ENCODE assay signal across 29 cellular contexts in genomic region chr5:41281215-41281810, GRCh38.
A peak's percentile ranks its signal among the peaks of the same experiment; 100 is the strongest.
DNase-seq lines count a peak whose midpoint lies in the region; ATAC-seq and TF ChIP-seq lines count a peak whose summit lies in the region.
"Had no signal": no experiment of that assay in that cellular context is flagged by ENCODE, and none has a peak within 500 bp of the region (broad histone marks: within the 10 kb centered on the region; RNA-seq: fewer than 3 reads in every experiment).

No MANE protein-coding gene starts in this region.

- no peak for TF ChIP-seq CTCF in GM23338 (conservative IDR thresholded peaks at IDR 0.05; ENCODE audit: low read depth in 2 of 2)
- TF ChIP-seq CTCF in OCI-LY3 (IDR thresholded peaks at IDR 0.05; ENCODE audit: low read depth, low read length) = no peak
- no peak for TF ChIP-seq CTCF in mucosa of descending colon (IDR thresholded peaks at IDR 0.05)
- no peak for TF ChIP-seq CTCF in endodermal cell (conservative IDR thresholded peaks at IDR 0.05)

- H3K27ac Mint-ChIP-seq in GM23338 (no peak overlapping the region; the same call in 1 of the 2 replicates), endodermal cell (no peak overlapping the region)
- no peak overlapping the region for H3K27ac Mint-ChIP-seq in activated naive CD4-positive, alpha-beta T cell treated with anti-CD3 and anti-CD28 coated beads, Interleukin-2, amount 10 ng/mL, durations not matched to agents 7 days and 5 days
- H3K27ac Mint-ChIP-seq: activated naive CD8-positive, alpha-beta T cell treated with anti-CD3 and anti-CD28 coated beads, Interleukin-2, amount 50 U/mL, for 24 hours; CD4-positive, alpha-beta memory T cell; T-helper 2 cell treated with Interferon-gamma antibody and Interleukin-4, amounts not matched to agents 5 μg/mL and 100 μg/mL, for 36 hours had no signal

- DNase-seq in GM23338 (ENCODE audit: low spot score) (no peak), mucosa of descending colon (peak in 1 of 3 donors; percentile 7), endodermal cell (no peak), SHP77 (lab: John Stamatoyannopoulos, UW) (no peak)
- no peak for DNase-seq in activated naive CD4-positive, alpha-beta T cell treated with anti-CD3 and anti-CD28 coated beads, Interleukin-2, amount 10 ng/mL, durations not matched to agents 7 days and 5 days
- DNase-seq: activated CD4-positive, alpha-beta T cell treated with anti-CD3 and anti-CD28 coated beads for 48 hours; activated CD8-positive, alpha-beta memory T cell treated with anti-CD3 and anti-CD28 coated beads for 24 hours; activated gamma-delta T cell treated with Interleukin-2 at 50 U/mL for 16 hours; activated naive CD8-positive, alpha-beta T cell treated with anti-CD3 and anti-CD28 coated beads, Interleukin-2, amount 50 U/mL, for 24 hours; activated T-cell treated with anti-CD3 and anti-CD28 coated beads, Interleukin-2, amount 50 U/mL, for 1 hour; caudate nucleus; CD4-positive, alpha-beta memory T cell; cortex of kidney; EL; esophagus squamous epithelium; foreskin melanocyte; heart right ventricle; NCI-H446 treated with DMSO at 0.1 percent for 48 hours; PC-3; stimulated activated CD4-positive, alpha-beta T cell treated with anti-CD3 and anti-CD28 coated beads, Interleukin-1b, Interleukin-23, amount 100 ng/mL, for 48 hours; stimulated activated CD8-positive, alpha-beta memory T cell treated with anti-CD3 and anti-CD28 coated beads, Interleukin-4, amount 100 ng/mL, for 48 hours; tibial artery had no signal

- ATAC-seq in GM18502 (IDR thresholded peaks at IDR 0.05; ENCODE audit: poor library complexity, unreplicated experiment) (peak; percentile 70), GM23338 (no peak), mucosa of descending colon (peak; percentile 59), HG03045 (IDR thresholded peaks at IDR 0.05; ENCODE audit: unreplicated experiment) (no peak)
- ATAC-seq: A549; activated naive CD8-positive, alpha-beta T cell treated with anti-CD3 and anti-CD28 coated beads, Interleukin-2, amount 50 U/mL, for 24 hours; heart right ventricle; PC-3 had no signal

- H3K9me3 Mint-ChIP-seq in GM23338 (no peaks in the 10 kb centered on the region), endodermal cell (no peaks in the 10 kb centered on the region)
- H3K9me3 Mint-ChIP-seq in activated naive CD4-positive, alpha-beta T cell treated with anti-CD3 and anti-CD28 coated beads, Interleukin-2, amount 10 ng/mL, durations not matched to agents 7 days and 5 days = no peaks in the 10 kb centered on the region
- H3K9me3 Mint-ChIP-seq: activated naive CD8-positive, alpha-beta T cell treated with anti-CD3 and anti-CD28 coated beads, Interleukin-2, amount 50 U/mL, for 24 hours; CD4-positive, alpha-beta memory T cell; T-helper 2 cell treated with Interferon-gamma antibody and Interleukin-4, amounts not matched to agents 5 μg/mL and 100 μg/mL, for 36 hours had no signal

- no peaks in the 10 kb centered on the region for H3K36me3 ChIP-seq in GM23338 (ENCODE audit: insufficient read depth)
- no peaks in the 10 kb centered on the region for H3K36me3 ChIP-seq in OCI-LY3 (replicated peaks; ENCODE audit: low read depth, low read length)
- no peaks in the 10 kb centered on the region for H3K36me3 ChIP-seq in mucosa of descending colon (ENCODE audit: low read depth)
- no peaks in the 10 kb centered on the region for H3K36me3 ChIP-seq in endodermal cell (ENCODE audit: control insufficient read depth, insufficient read depth, low read length)
- H3K36me3 ChIP-seq: esophagus squamous epithelium, heart right ventricle, tibial artery had no signal

- H3K4me3 Mint-ChIP-seq in GM23338 = no peak overlapping the region
- no peak overlapping the region for H3K4me3 Mint-ChIP-seq in endodermal cell
- no peak overlapping the region for H3K4me3 Mint-ChIP-seq in activated naive CD4-positive, alpha-beta T cell treated with anti-CD3 and anti-CD28 coated beads, Interleukin-2, amount 10 ng/mL, durations not matched to agents 7 days and 5 days
- H3K4me3 Mint-ChIP-seq: activated naive CD8-positive, alpha-beta T cell treated with anti-CD3 and anti-CD28 coated beads, Interleukin-2, amount 50 U/mL, for 24 hours; T-helper 2 cell treated with Interferon-gamma antibody and Interleukin-4, amounts not matched to agents 5 μg/mL and 100 μg/mL, for 36 hours had no signal

- H3K4me1 ChIP-seq in GM23338 (ENCODE audit: insufficient read depth) = peaks cover 29% of the 10 kb centered on the region
- H3K4me1 ChIP-seq in OCI-LY3 (ENCODE audit: low read length) = peaks cover 46% of the 10 kb centered on the region
- peaks cover 2% of the 10 kb centered on the region for H3K4me1 ChIP-seq in mucosa of descending colon (ENCODE audit: low read depth)
- peaks cover 3% of the 10 kb centered on the region for H3K4me1 ChIP-seq in endodermal cell (ENCODE audit: control insufficient read depth, insufficient read depth, low read length)
- H3K4me1 ChIP-seq: A549, esophagus squamous epithelium, tibial artery had no signal

- H3K9me2 ChIP-seq in GM23338 (ENCODE audit: insufficient read depth) = no peaks in the 10 kb centered on the region

- 92 to 96% methylated on average over 9 to 12 of the region's 12 CpGs for WGBS in endodermal cell (ENCODE audit: insufficient coverage in 1 of 2, insufficient read length in 1 of 2), 2 experiments

- peak overlapping the region; percentile 69; the same call in 1 of the 2 replicates for H2AFZ ChIP-seq in GM23338
- peak overlapping the region; percentile 75 for H2AFZ ChIP-seq in OCI-LY3 (ENCODE audit: low read depth, low read length)

- no peak overlapping the region for H3K4me3 ChIP-seq in GM23338
- H3K4me3 ChIP-seq in OCI-LY3 (ENCODE audit: low read length) = peak overlapping the region; percentile 78
- H3K4me3 ChIP-seq in mucosa of descending colon = no peak overlapping the region
- no peak overlapping the region for H3K4me3 ChIP-seq in endodermal cell (ENCODE audit: low read length)
- H3K4me3 ChIP-seq: A549, esophagus squamous epithelium, heart right ventricle, skin epidermis had no signal

- H3K9ac ChIP-seq in OCI-LY3 (ENCODE audit: low read length) (peak overlapping the region; percentile 52), endodermal cell (ENCODE audit: extremely low read depth, low read length, poor library complexity, severe bottlenecking) (no peak overlapping the region)
- H3K9ac ChIP-seq: KMS-11 had no signal

- H3K4me1 Mint-ChIP-seq in GM23338 (peaks cover 29% of the 10 kb centered on the region), endodermal cell (peaks cover 3% of the 10 kb centered on the region)
- no peaks in the 10 kb centered on the region for H3K4me1 Mint-ChIP-seq in activated naive CD4-positive, alpha-beta T cell treated with anti-CD3 and anti-CD28 coated beads, Interleukin-2, amount 10 ng/mL, durations not matched to agents 7 days and 5 days
- H3K4me1 Mint-ChIP-seq: activated naive CD8-positive, alpha-beta T cell treated with anti-CD3 and anti-CD28 coated beads, Interleukin-2, amount 50 U/mL, for 24 hours had no signal

- intact Hi-C loops in mucosa of descending colon (cut with DNase I, micrococcal nuclease) = no loop called here

- H3K27ac ChIP-seq in GM23338 (ENCODE audit: low read depth) (no peak overlapping the region), OCI-LY3 (ENCODE audit: low read length) (no peak overlapping the region; the same call in 1 of the 2 replicates), endodermal cell (ENCODE audit: low read depth, low read length) (no peak overlapping the region)
- H3K27ac ChIP-seq: A549, esophagus squamous epithelium, heart right ventricle, KMS-11, skin epidermis, tibial artery had no signal

- H4K20me1 ChIP-seq in GM23338 (replicated peaks; ENCODE audit: insufficient read depth) (no peaks in the 10 kb centered on the region), OCI-LY3 (ENCODE audit: insufficient read depth, low read length) (no peaks in the 10 kb centered on the region)

- H3K27me3 Mint-ChIP-seq in GM23338 (ENCODE audit: insufficient read depth, low read depth, poor library complexity) = no peaks in the 10 kb centered on the region
- no peaks in the 10 kb centered on the region for H3K27me3 Mint-ChIP-seq in endodermal cell (ENCODE audit: insufficient read depth)
- H3K27me3 Mint-ChIP-seq in activated naive CD4-positive, alpha-beta T cell treated with anti-CD3 and anti-CD28 coated beads, Interleukin-2, amount 10 ng/mL, durations not matched to agents 7 days and 5 days = no peaks in the 10 kb centered on the region
- H3K27me3 Mint-ChIP-seq: activated naive CD8-positive, alpha-beta T cell treated with anti-CD3 and anti-CD28 coated beads, Interleukin-2, amount 50 U/mL, for 24 hours had no signal

- H3K79me2 ChIP-seq in GM23338 (replicated peaks; ENCODE audit: insufficient read depth) = no peaks in the 10 kb centered on the region
- no peaks in the 10 kb centered on the region for H3K79me2 ChIP-seq in OCI-LY3 (ENCODE audit: low read length)

- H3K9me3 ChIP-seq in OCI-LY3 (ENCODE audit: insufficient read depth, low read length) (no peaks in the 10 kb centered on the region), mucosa of descending colon (no peaks in the 10 kb centered on the region), endodermal cell (ENCODE audit: control insufficient read depth, low read length) (no peaks in the 10 kb centered on the region)
- H3K9me3 ChIP-seq: A549, esophagus squamous epithelium, heart right ventricle, tibial artery had no signal

- no peak overlapping the region for H3K4me2 ChIP-seq in GM23338
- peak overlapping the region; percentile 85 for H3K4me2 ChIP-seq in OCI-LY3 (ENCODE audit: low read length)
- H3K4me2 ChIP-seq: A549, KMS-11 had no signal

- no peaks in the 10 kb centered on the region for H3F3A ChIP-seq in GM23338 (replicated peaks; ENCODE audit: low read depth)

- CTCF ChIA-PET in activated naive CD4-positive, alpha-beta T cell treated with anti-CD3 and anti-CD28 coated beads, Interleukin-2, amount 10 ng/mL, durations not matched to agents 7 days and 5 days (lab: Charles Lee) = no interaction called here

- H3K27me3 ChIP-seq in GM23338 (ENCODE audit: insufficient read depth) (no peaks in the 10 kb centered on the region), OCI-LY3 (ENCODE audit: low read depth, low read length) (no peaks in the 10 kb centered on the region), endodermal cell (ENCODE audit: control insufficient read depth, insufficient read depth, low read length, poor library complexity, severe bottlenecking) (no peaks in the 10 kb centered on the region)
- H3K27me3 ChIP-seq: esophagus squamous epithelium, heart right ventricle, tibial artery had no signal

- H3K36me3 Mint-ChIP-seq in GM23338 (ENCODE audit: low read depth) (no peaks in the 10 kb centered on the region), endodermal cell (ENCODE audit: low read depth) (no peaks in the 10 kb centered on the region)
- no peaks in the 10 kb centered on the region for H3K36me3 Mint-ChIP-seq in activated naive CD4-positive, alpha-beta T cell treated with anti-CD3 and anti-CD28 coated beads, Interleukin-2, amount 10 ng/mL, durations not matched to agents 7 days and 5 days
- H3K36me3 Mint-ChIP-seq: CD4-positive, alpha-beta memory T cell had no signal

Comparison
In these comparisons a context has a peak if more than half of its experiments do, and no peak if none do; other contexts are left out.
1. ATAC-seq: peak in GM18502 (single experiment) and mucosa of descending colon (single experiment); none in GM23338 (single experiment) and HG03045 (single experiment).